Comparison of ENCODE assay signal across 11 cellular contexts in the genomic region with DNA sequence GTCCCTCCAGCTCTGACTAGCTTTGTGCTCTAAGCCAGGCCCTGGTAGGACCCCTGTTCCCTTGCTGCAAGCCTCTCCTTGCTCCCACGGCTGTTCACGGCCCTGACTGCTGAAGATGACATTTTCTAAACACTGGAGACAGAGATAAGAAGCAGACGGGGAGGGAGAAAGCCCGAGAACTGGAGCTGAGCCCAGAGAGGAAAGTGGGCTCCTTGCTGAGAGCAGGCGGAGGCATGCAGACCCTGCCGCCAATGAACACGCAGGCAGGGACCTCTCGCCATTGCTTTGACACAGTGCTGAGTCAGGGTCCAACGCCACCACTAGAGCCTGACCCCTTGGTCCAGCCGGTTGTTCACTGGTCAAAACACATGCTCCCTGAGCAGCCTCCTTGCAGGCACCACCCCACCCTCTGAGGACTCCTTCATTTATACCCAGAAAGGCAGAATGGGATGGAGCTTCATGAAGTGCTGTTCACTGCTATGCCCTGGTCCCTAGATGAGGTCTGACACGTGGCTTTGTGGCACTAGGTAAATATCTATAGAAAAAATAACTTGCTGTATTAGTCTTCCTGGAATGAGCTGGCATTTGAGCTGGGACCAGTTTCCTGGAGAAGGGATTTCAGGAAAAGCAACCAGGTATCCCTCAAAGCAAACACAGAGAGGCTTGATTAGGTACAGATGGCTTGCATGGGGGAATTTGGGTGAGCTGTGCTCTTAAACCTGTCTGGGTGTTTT.
A peak's percentile ranks its signal among the peaks of the same experiment; 100 is the strongest.
DNase-seq lines count a peak whose midpoint lies in the region; TF ChIP-seq lines count a peak whose summit lies in the region.
"Had no signal": no experiment of that assay in that cellular context is flagged by ENCODE, and none has a peak within 500 bp of the region (broad histone marks: within the 10 kb centered on the region; RNA-seq: fewer than 3 reads in every experiment).

No MANE protein-coding gene starts in this region.

- intact Hi-C loops in mammary epithelial cell (cut with micrococcal nuclease), result no loop called here
- intact Hi-C loops in stomach (cut with DNase I; ENCODE audit: low total_unique reads), result no loop called here

- TF ChIP-seq EP300 in stomach (IDR thresholded peaks at IDR 0.05), result no peak

- H3K4me3 ChIP-seq in mammary epithelial cell (replicated peaks in 1 of 3; ENCODE audit: insufficient read depth in 1 of 3, low read depth in 2 of 3, low read length in 3 of 3), result no peak overlapping the region
- no peak overlapping the region for H3K4me3 ChIP-seq in stomach
- H3K4me3 ChIP-seq: SJSA1 had no signal

- H3K4me2 ChIP-seq in mammary epithelial cell (ENCODE audit: insufficient read depth, low read depth, low read length), result no peak overlapping the region

- TF ChIP-seq POLR2A in stomach (IDR thresholded peaks at IDR 0.05), result no peak

- no peaks in the 10 kb centered on the region for H3K9me3 ChIP-seq in mammary epithelial cell (replicated peaks; ENCODE audit: insufficient read depth, low read length)
- H3K9me3 ChIP-seq in stomach, result no peaks in the 10 kb centered on the region

- 54% methylated on average over 10 of the region's 11 CpGs for whole genome bisulfite sequencing in mammary epithelial cell (ENCODE audit: low coverage, missing lambda C conversion rate)
- 18 to 38% (median 28%) methylated on average over 11 of the region's 11 CpGs for WGBS in stomach, 5 donors

- in situ Hi-C loops in mammary epithelial cell (cut with MboI; ENCODE audit: low sequenced_read_pairs in 2 of 2), result no loop called here

- no peak overlapping the region for H2AFZ ChIP-seq in mammary epithelial cell (ENCODE audit: low read depth, low read length)

- H3K79me2 ChIP-seq in mammary epithelial cell (ENCODE audit: insufficient read depth, low read length), result no peaks in the 10 kb centered on the region

- H3K4me3 Mint-ChIP-seq in HFFc6, result peak overlapping the region; percentile 55

- H3K27me3 ChIP-seq in mammary epithelial cell (ENCODE audit: insufficient read depth, low read length) (no peaks in the 10 kb centered on the region), stomach (no peaks in the 10 kb centered on the region)
- H3K27me3 ChIP-seq: SJSA1 had no signal

- DNase-seq in HFFc6 (peak; percentile 42), mammary epithelial cell (no peak), kidney glomerular epithelial cell (lab: John Stamatoyannopoulos, UW) (peak; percentile 15), stomach (peak; percentile 51), NCI-H2081 treated with DMSO at 0.1 percent for 48 hours (lab: John Stamatoyannopoulos, UW) (no peak), superior temporal gyrus (ENCODE audit: extremely low spot score) (no peak)
- DNase-seq in activated naive CD4-positive, alpha-beta T cell treated with Interleukin-2 at 50 U/mL for 16 hours, result no peak
- no peak for DNase-seq in activated CD4-positive, CD25-positive, alpha-beta regulatory T cell treated with anti-CD3 and anti-CD28 coated beads, Interleukin-2, amount 50 U/mL, for 72 hours
- DNase-seq: hypothalamus had no signal

- H3K4me1 Mint-ChIP-seq in HFFc6 (ENCODE audit: low read depth), result peaks cover 96% of the 10 kb centered on the region

- TF ChIP-seq CTCF in HFFc6 (IDR thresholded peaks at IDR 0.05), result no peak
- no peak for TF ChIP-seq CTCF in mammary epithelial cell (conservative IDR thresholded peaks at IDR 0.05 in 1 of 2, IDR thresholded peaks at IDR 0.05 in 1 of 2; ENCODE audit: extremely low read depth in 1 of 2, insufficient read depth in 1 of 2, low read depth in 1 of 2, low read length in 2 of 2)
- TF ChIP-seq CTCF in stomach (IDR thresholded peaks at IDR 0.05), result no peak

- no peak overlapping the region for H3K9ac ChIP-seq in mammary epithelial cell (ENCODE audit: insufficient read depth, low read length)

- BruUV-seq in mammary epithelial cell (replicated peaks; lab: Mats Ljungman, UMichigan), result no TSS peak

- peaks cover 5% of the 10 kb centered on the region; the same call in 1 of the 2 replicates for H3K9me3 Mint-ChIP-seq in HFFc6
- H3K9me3 Mint-ChIP-seq: activated T-helper 2 cell treated with anti-CD3 and anti-CD28 coated beads, Interferon-gamma antibody, Interleukin-2, Interleukin-4, amounts not matched to agents 10 μg/mL and 5 μg/mL and 100 μg/mL, durations not matched to agents 14 hours and 24 hours and 36 hours had no signal

- H3K4me1 ChIP-seq in mammary epithelial cell (ENCODE audit: insufficient read depth, low read length) (peaks cover 79% of the 10 kb centered on the region), stomach (peaks cover 62 to 77% (median 66%) of the 10 kb centered on the region in 4 donors)

- CTCF ChIA-PET in mammary epithelial cell (lab: Charles Lee; ENCODE audit: low non-redundant PET), result no interaction called here

- H3K36me3 ChIP-seq in mammary epithelial cell (ENCODE audit: insufficient read depth, low read length) (no peaks in the 10 kb centered on the region), stomach (no peaks in the 10 kb centered on the region)
- H3K36me3 ChIP-seq: SJSA1 had no signal

- dilution Hi-C loops in mammary epithelial cell (cut with HindIII; ENCODE audit: low sequenced_read_pairs), result loop anchor here (25.0 kb wide), 1 partner anchor 188 kb away; no protein-coding TSS in a partner anchor

- H3K27ac Mint-ChIP-seq in HFFc6, result peak overlapping the region; percentile 97
- H3K27ac Mint-ChIP-seq: activated T-helper 2 cell treated with anti-CD3 and anti-CD28 coated beads, Interferon-gamma antibody, Interleukin-2, Interleukin-4, amounts not matched to agents 10 μg/mL and 5 μg/mL and 100 μg/mL, durations not matched to agents 14 hours and 24 hours and 36 hours had no signal

- peaks cover 21% of the 10 kb centered on the region for H3K36me3 Mint-ChIP-seq in HFFc6 (ENCODE audit: low read depth)

- H3K27me3 Mint-ChIP-seq in HFFc6 (ENCODE audit: insufficient read depth), result peaks cover 6% of the 10 kb centered on the region

- no peaks in the 10 kb centered on the region for H4K20me1 ChIP-seq in mammary epithelial cell (ENCODE audit: insufficient read depth, low read length)

- peak overlapping the region; percentile 8 for H3K27ac ChIP-seq in mammary epithelial cell (ENCODE audit: insufficient read depth, low read depth, low read length)
- H3K27ac ChIP-seq in stomach, result peak overlapping the region; percentile 44 to 91 (median 84)
- H3K27ac ChIP-seq: SJSA1 had no signal

Comparison
In these comparisons a context has a peak if more than half of its experiments do, and no peak if none do; other contexts are left out.
1. DNase-seq: peak in HFFc6 (single experiment), kidney glomerular epithelial cell (single experiment) and stomach (single experiment); none in mammary epithelial cell (single experiment), activated naive CD4-positive, alpha-beta T cell treated with Interleukin-2 at 50 U/mL for 16 hours (single experiment), NCI-H2081 treated with DMSO at 0.1 percent for 48 hours (single experiment), superior temporal gyrus (single experiment) and activated CD4-positive, CD25-positive, alpha-beta regulatory T cell treated with anti-CD3 and anti-CD28 coated beads, Interleukin-2, amount 50 U/mL, for 72 hours (single experiment).